Comparison of ENCODE assay signal across 8 cellular contexts in genomic region chr1:202034683-202035462, GRCh38. TPM values are rescaled to one million over a fixed set of nuclear protein-coding genes. Genes with fewer than 3 reads are reported as not detected.
DNase-seq lines count a peak whose midpoint lies in the region; ATAC-seq and TF ChIP-seq lines count a peak whose summit lies in the region.

No MANE protein-coding gene starts in this region.

- peak; percentile 40 for ATAC-seq in activated naive CD8-positive, alpha-beta T cell treated with anti-CD3 and anti-CD28 coated beads, Interleukin-2, amount 50 U/mL, for 24 hours
- ATAC-seq in esophagus mucosa = peak; percentile 98
- no peak for ATAC-seq in GM19324 (IDR thresholded peaks at IDR 0.05; ENCODE audit: low FRiP score, unreplicated experiment)
- ATAC-seq in activated CD8-positive, alpha-beta T cell treated with anti-CD3 and anti-CD28 coated beads for 36 hours = no peak

- H3K36me3 ChIP-seq in parathyroid adenoma (ENCODE audit: control insufficient read depth, insufficient read depth, low read length) = no peaks in the 10 kb centered on the region

- no peaks in the 10 kb centered on the region for H3K9me3 Mint-ChIP-seq in activated naive CD8-positive, alpha-beta T cell treated with anti-CD3 and anti-CD28 coated beads, Interleukin-2, amount 50 U/mL, for 24 hours
- no peaks in the 10 kb centered on the region for H3K9me3 Mint-ChIP-seq in activated naive CD8-positive, alpha-beta T cell treated with anti-CD3 and anti-CD28 coated beads for 36 hours
- H3K9me3 Mint-ChIP-seq in activated CD8-positive, alpha-beta T cell treated with anti-CD3 and anti-CD28 coated beads for 36 hours = no peaks in the 10 kb centered on the region

- no peaks in the 10 kb centered on the region for H3K4me1 ChIP-seq in parathyroid adenoma

- POLR2A ChIA-PET in activated CD8-positive, alpha-beta T cell treated with anti-CD3 and anti-CD28 coated beads for 36 hours (lab: Charles Lee) = interaction anchor here (0.6 kb wide), 1 partner anchor 81 kb away, joined by 3 read pairs; no protein-coding TSS in a partner anchor

- no peak overlapping the region for H3K27ac Mint-ChIP-seq in activated naive CD8-positive, alpha-beta T cell treated with anti-CD3 and anti-CD28 coated beads, Interleukin-2, amount 50 U/mL, for 24 hours
- no peak overlapping the region for H3K27ac Mint-ChIP-seq in activated naive CD8-positive, alpha-beta T cell treated with anti-CD3 and anti-CD28 coated beads for 36 hours
- no peak overlapping the region for H3K27ac Mint-ChIP-seq in activated CD8-positive, alpha-beta T cell treated with anti-CD3 and anti-CD28 coated beads for 36 hours

- no peak overlapping the region for H3K4me2 ChIP-seq in parathyroid adenoma (ENCODE audit: low read length)

- no peak overlapping the region for H3K4me3 ChIP-seq in parathyroid adenoma (ENCODE audit: low read depth, low read length)

- TF ChIP-seq CTCF in parathyroid adenoma (IDR thresholded peaks at IDR 0.05) = no peak
- no peak for TF ChIP-seq CTCF in activated CD8-positive, alpha-beta T cell treated with anti-CD3 and anti-CD28 coated beads for 36 hours (IDR thresholded peaks at IDR 0.05)

- no peaks in the 10 kb centered on the region for H3K79me2 ChIP-seq in parathyroid adenoma

- H3K4me3 Mint-ChIP-seq in activated naive CD8-positive, alpha-beta T cell treated with anti-CD3 and anti-CD28 coated beads, Interleukin-2, amount 50 U/mL, for 24 hours = no peak overlapping the region
- H3K4me3 Mint-ChIP-seq in activated naive CD8-positive, alpha-beta T cell treated with anti-CD3 and anti-CD28 coated beads for 36 hours = no peak overlapping the region
- H3K4me3 Mint-ChIP-seq in activated CD8-positive, alpha-beta T cell treated with anti-CD3 and anti-CD28 coated beads for 36 hours = no peak overlapping the region

- intact Hi-C loops in activated CD8-positive, alpha-beta T cell treated with anti-CD3 and anti-CD28 coated beads for 36 hours (cut with micrococcal nuclease) = no loop called here

- DNase-seq in activated naive CD8-positive, alpha-beta T cell treated with anti-CD3 and anti-CD28 coated beads, Interleukin-2, amount 50 U/mL, for 24 hours = no peak
- DNase-seq in activated naive CD8-positive, alpha-beta T cell treated with anti-CD3 and anti-CD28 coated beads for 36 hours = no peak
- DNase-seq in NCI-H82 (lab: John Stamatoyannopoulos, UW) = peak; percentile 95
- DNase-seq in NCI-H2227 treated with DMSO at 0.1 percent for 48 hours (lab: John Stamatoyannopoulos, UW) = no peak
- no peak for DNase-seq in activated CD8-positive, alpha-beta T cell treated with anti-CD3 and anti-CD28 coated beads for 36 hours

- no peaks in the 10 kb centered on the region for H3K9me3 ChIP-seq in parathyroid adenoma (ENCODE audit: control insufficient read depth, low read length)

- no peaks in the 10 kb centered on the region for H3K36me3 Mint-ChIP-seq in activated naive CD8-positive, alpha-beta T cell treated with anti-CD3 and anti-CD28 coated beads, Interleukin-2, amount 50 U/mL, for 24 hours (ENCODE audit: low read depth)
- no peaks in the 10 kb centered on the region for H3K36me3 Mint-ChIP-seq in activated naive CD8-positive, alpha-beta T cell treated with anti-CD3 and anti-CD28 coated beads for 36 hours
- H3K36me3 Mint-ChIP-seq in activated CD8-positive, alpha-beta T cell treated with anti-CD3 and anti-CD28 coated beads for 36 hours (ENCODE audit: low read depth) = no peaks in the 10 kb centered on the region

- no peak overlapping the region for H3K27ac ChIP-seq in parathyroid adenoma

- H3K27me3 ChIP-seq in parathyroid adenoma (ENCODE audit: control insufficient read depth, insufficient read depth, low read length) = no peaks in the 10 kb centered on the region

- H3K4me1 Mint-ChIP-seq in activated naive CD8-positive, alpha-beta T cell treated with anti-CD3 and anti-CD28 coated beads, Interleukin-2, amount 50 U/mL, for 24 hours = no peaks in the 10 kb centered on the region
- no peaks in the 10 kb centered on the region for H3K4me1 Mint-ChIP-seq in activated naive CD8-positive, alpha-beta T cell treated with anti-CD3 and anti-CD28 coated beads for 36 hours
- no peaks in the 10 kb centered on the region for H3K4me1 Mint-ChIP-seq in activated CD8-positive, alpha-beta T cell treated with anti-CD3 and anti-CD28 coated beads for 36 hours (ENCODE audit: low read depth)

- H3K27me3 Mint-ChIP-seq in activated naive CD8-positive, alpha-beta T cell treated with anti-CD3 and anti-CD28 coated beads, Interleukin-2, amount 50 U/mL, for 24 hours = no peaks in the 10 kb centered on the region
- H3K27me3 Mint-ChIP-seq in activated naive CD8-positive, alpha-beta T cell treated with anti-CD3 and anti-CD28 coated beads for 36 hours = no peaks in the 10 kb centered on the region
- peaks cover 2% of the 10 kb centered on the region for H3K27me3 Mint-ChIP-seq in activated CD8-positive, alpha-beta T cell treated with anti-CD3 and anti-CD28 coated beads for 36 hours

- no peak overlapping the region for H3K9ac ChIP-seq in parathyroid adenoma

- CTCF ChIA-PET in activated CD8-positive, alpha-beta T cell treated with anti-CD3 and anti-CD28 coated beads for 36 hours (lab: Charles Lee) = interaction anchor here (0.7 to 0.9 kb wide), 2 partner anchors 10 to 82 kb away, joined by 3 read pairs; no protein-coding TSS in a partner anchor

- peak overlapping the region; percentile 33 for H2AFZ ChIP-seq in parathyroid adenoma

RNA-seq across cellular contexts. Expression of gene ELF3, which starts 24.5 kb away (rescaled TPM):
- total RNA-seq in activated naive CD8-positive, alpha-beta T cell treated with anti-CD3 and anti-CD28 coated beads for 36 hours = under 1 TPM in 1 of 2 experiments, not detected in 1; 0.30 TPM
- 391 TPM for total RNA-seq in esophagus mucosa
- under 1 TPM; 0.25 to 0.27 TPM for total RNA-seq in activated CD8-positive, alpha-beta T cell treated with anti-CD3 and anti-CD28 coated beads for 36 hours

RNA-seq across cellular contexts. Expression of gene RNPEP, which starts 52.4 kb away (rescaled TPM):
- 10 to 100 TPM; 33.1 to 34.0 TPM for total RNA-seq in activated naive CD8-positive, alpha-beta T cell treated with anti-CD3 and anti-CD28 coated beads for 36 hours
- total RNA-seq in esophagus mucosa = 89.6 TPM
- 10 to 100 TPM; 37.8 to 39.5 TPM for total RNA-seq in activated CD8-positive, alpha-beta T cell treated with anti-CD3 and anti-CD28 coated beads for 36 hours

Comparison
In these comparisons a context has a peak if more than half of its experiments do, and no peak if none do; other contexts are left out.
1. ATAC-seq: peak in activated naive CD8-positive, alpha-beta T cell treated with anti-CD3 and anti-CD28 coated beads, Interleukin-2, amount 50 U/mL, for 24 hours (single experiment) and esophagus mucosa (single experiment); none in GM19324 (single experiment) and activated CD8-positive, alpha-beta T cell treated with anti-CD3 and anti-CD28 coated beads for 36 hours (single experiment).
2. RNA of gene ELF3, which starts 24.5 kb away (total RNA-seq): 391 TPM in esophagus mucosa (single experiment); 0.30 TPM in activated naive CD8-positive, alpha-beta T cell treated with anti-CD3 and anti-CD28 coated beads for 36 hours and 0.25 to 0.27 TPM in activated CD8-positive, alpha-beta T cell treated with anti-CD3 and anti-CD28 coated beads for 36 hours; every median in the first group is over 100 times any median in the second.